8 cellular contexts compared by ENCODE assay signal in the genomic region with DNA sequence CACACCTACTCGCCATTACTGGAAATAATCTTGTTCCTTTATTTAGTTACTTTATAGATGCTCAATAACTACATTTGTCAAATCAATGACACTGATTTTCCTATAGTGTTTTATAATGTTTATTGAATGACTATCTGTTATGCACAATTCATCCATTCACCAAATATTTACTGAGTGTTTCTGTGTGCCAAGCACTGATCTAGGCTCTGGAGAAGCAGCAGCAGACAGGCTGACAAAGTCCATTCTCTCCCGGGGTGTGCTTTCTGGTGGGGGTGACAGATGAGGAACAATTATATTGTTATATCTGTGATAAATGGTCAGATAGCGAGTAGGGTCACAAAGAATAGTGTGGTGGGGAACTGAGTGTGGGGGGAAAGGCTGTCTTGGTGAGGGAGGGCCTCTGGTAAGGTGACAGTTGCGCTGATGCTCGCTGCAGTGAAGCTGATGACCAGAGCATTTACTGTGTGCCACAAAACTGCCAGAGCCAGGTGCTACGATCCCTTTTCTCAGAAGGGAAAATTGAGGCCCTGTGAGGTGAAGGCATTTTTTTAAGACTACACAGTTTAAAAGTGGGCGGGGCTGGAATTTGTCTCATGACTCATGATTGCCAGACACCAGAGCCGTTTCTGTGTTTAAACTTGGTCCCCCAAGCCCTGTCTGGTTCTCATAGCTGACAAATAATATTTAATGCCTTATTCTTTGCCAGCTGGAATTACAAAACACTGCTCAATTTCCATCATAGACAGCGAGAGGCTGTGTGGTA. TPM values are rescaled to one million over a fixed set of nuclear protein-coding genes. Genes with fewer than 3 reads are reported as not detected.
DNase-seq lines count a peak whose midpoint lies in the region; ATAC-seq, FAIRE-seq and TF ChIP-seq lines count a peak whose summit lies in the region.

No MANE protein-coding gene starts in this region.

- peaks cover 62 to 98% (median 81%) of the 10 kb centered on the region in 3 donors for H3K4me1 Mint-ChIP-seq in naive B cell

- no peaks in the 10 kb centered on the region for H3K36me3 ChIP-seq in body of pancreas (replicated peaks in 1 of 2; ENCODE audit: insufficient read depth in 1 of 2, low read depth in 2 of 2)
- peaks cover 10% of the 10 kb centered on the region for H3K36me3 ChIP-seq in thymus (ENCODE audit: control insufficient read depth, insufficient read depth)

- peak; percentile 4 for FAIRE-seq in GM19239 (lab: Jason Lieb, UNC)

- H3K9me3 Mint-ChIP-seq in naive B cell = no peaks in the 10 kb centered on the region

- peaks cover 8 to 9% of the 10 kb centered on the region in 2 donors for H3K36me3 Mint-ChIP-seq in naive B cell

- H3K4me1 ChIP-seq in body of pancreas (peaks cover 49% of the 10 kb centered on the region), thymus (ENCODE audit: control insufficient read depth, insufficient read depth, low read length) (peaks cover 16% of the 10 kb centered on the region)

- ATAC-seq in body of pancreas (peak; percentile 45), naive B cell (ENCODE audit: low read depth in 2 of 2) (no peak), GM18909 (IDR thresholded peaks at IDR 0.05; ENCODE audit: poor library complexity, unreplicated experiment) (no peak), GM21786 (IDR thresholded peaks at IDR 0.05; ENCODE audit: unreplicated experiment) (no peak)

- intact Hi-C loops in body of pancreas (cut with DNase I) = no loop called here

- 59 to 65% methylated on average over 9 of the region's 9 CpGs for WGBS in body of pancreas, 2 donors
- WGBS in thymus = 86% methylated on average over 9 of the region's 9 CpGs

- peak overlapping the region; percentile 31 to 94 (median 86) for H3K4me3 Mint-ChIP-seq in naive B cell

- H3K9me3 ChIP-seq in body of pancreas = no peaks in the 10 kb centered on the region
- no peaks in the 10 kb centered on the region for H3K9me3 ChIP-seq in thymus (ENCODE audit: control insufficient read depth)

- H3K27ac Mint-ChIP-seq in naive B cell = peak overlapping the region; percentile 79 to 98 (median 96)

- no peaks in the 10 kb centered on the region for H3K27me3 Mint-ChIP-seq in naive B cell

- H3K4me3 ChIP-seq in body of pancreas (no peak overlapping the region), thymus (ENCODE audit: low read length) (no peak overlapping the region)

- H3K27me3 ChIP-seq in body of pancreas = no peaks in the 10 kb centered on the region
- no peaks in the 10 kb centered on the region for H3K27me3 ChIP-seq in thymus (ENCODE audit: control insufficient read depth, insufficient read depth)

- no peak for TF ChIP-seq POLR2A in body of pancreas (IDR thresholded peaks at IDR 0.05)

- TF ChIP-seq CTCF in body of pancreas (IDR thresholded peaks at IDR 0.05) = no peak

- no peak for DNase-seq in GM19239 (ENCODE audit: insufficient read length, low spot score)
- peak in 4 of 5 experiments; percentile 40 to 73 (median 51) for DNase-seq in T-helper 2 cell
- DNase-seq in body of pancreas = peak; percentile 33 to 67 (median 58)
- DNase-seq in naive B cell = no peak
- DNase-seq in NCI-H2196 treated with DMSO at 0.1 percent for 48 hours (lab: John Stamatoyannopoulos, UW; ENCODE audit: unreplicated experiment) = no peak

- peak overlapping the region in 1 of 4 donors; percentile 70 for H3K27ac ChIP-seq in body of pancreas
- H3K27ac ChIP-seq in thymus (ENCODE audit: low read depth) = peak overlapping the region; percentile 97

RNA-seq across cellular contexts. Expression of gene PACS1, which starts 10.2 kb away (rescaled TPM):
- total RNA-seq in body of pancreas = 10 to 100 TPM; 17.5 to 19.7 TPM
- polyA plus RNA-seq in naive B cell (ENCODE audit: low read depth in 6 of 6) (100 to 1,000 TPM in 1 of 6 donors, 10 to 100 TPM in 5; 44.3 to 133 (median 57.3) TPM), thymus (29.5 TPM)

RNA-seq across cellular contexts. Expression of gene SF3B2, which starts 28.1 kb away (rescaled TPM):
- 100 to 1,000 TPM; 112 to 255 TPM for total RNA-seq in body of pancreas
- 100 to 1,000 TPM in 1 of 6 donors, 10 to 100 TPM in 5; 68.8 to 106 (median 85.2) TPM for polyA plus RNA-seq in naive B cell (ENCODE audit: low read depth in 6 of 6)
- 147 TPM for polyA plus RNA-seq in thymus

RNA-seq across cellular contexts. Expression of gene GAL3ST3, which starts 31.3 kb away (rescaled TPM):
- 1 to 10 TPM in 1 of 2 donors, under 1 TPM in 1; 0.66 to 2.6 TPM for total RNA-seq in body of pancreas
- polyA plus RNA-seq in naive B cell (ENCODE audit: low read depth in 6 of 6) = not detected
- 0.25 TPM for polyA plus RNA-seq in thymus

RNA-seq across cellular contexts. Expression of gene CATSPER1, which starts 54.0 kb away (rescaled TPM):
- total RNA-seq in body of pancreas = not detected
- polyA plus RNA-seq in naive B cell (ENCODE audit: low read depth in 6 of 6) (under 1 TPM in 1 of 6 donors, not detected in 5; 0.11 TPM), thymus (0.34 TPM)

Comparison
In these comparisons a context has a peak if more than half of its experiments do, and no peak if none do; other contexts are left out.
1. DNase-seq: peak in T-helper 2 cell (4 of 5) and body of pancreas (4 of 4); none in GM19239 (single experiment), naive B cell (single experiment) and NCI-H2196 treated with DMSO at 0.1 percent for 48 hours (single experiment).